Comparison of ENCODE assay signal across 25 cellular contexts in genomic region chr12:84435682-84436081, GRCh38.
"Had no signal": no experiment of that assay in that cellular context is flagged by ENCODE, and none has a peak within 500 bp of the region (broad histone marks: within the 10 kb centered on the region; RNA-seq: fewer than 3 reads in every experiment).

No MANE protein-coding gene starts in this region.

- H3K9me3 ChIP-seq: left ventricle myocardium inferior, mucosa of descending colon, ovary, right atrium auricular region, right lobe of liver, tibial nerve, uterus had no signal

- H3K4me3 ChIP-seq: left ventricle myocardium inferior, lung, mucosa of descending colon, ovary, right atrium auricular region, right lobe of liver, smooth muscle cell, tibial nerve, uterus had no signal

- H3K27ac Mint-ChIP-seq: naive thymus-derived CD4-positive, alpha-beta T cell; natural killer cell treated with Interleukin-12 subunit alpha and Interleukin-12 subunit beta and Interleukin-15 and Interleukin-18, amount 100 ng/mL, for 72 hours; stimulated activated memory B cell treated with anti-CD40 and anti-IgM and Interleukin-4, amounts not matched to agents 10 μg/mL and 1 μg/mL and 100 μg/mL, for 72 hours; stimulated activated naive CD8-positive, alpha-beta T cell treated with anti-CD3 and anti-CD28 coated beads, Interleukin-15, amount 100 ng/mL, for 72 hours; type B pancreatic cell had no signal

- H3K4me1 ChIP-seq: left ventricle myocardium inferior, right atrium auricular region, right lobe of liver, tibial nerve, uterus had no signal

- H3K27me3 ChIP-seq: ovary, right atrium auricular region, right lobe of liver, tibial nerve, uterus had no signal

- H3K4me1 Mint-ChIP-seq: naive thymus-derived CD4-positive, alpha-beta T cell; neural crest cell; stimulated activated memory B cell treated with anti-CD40 and anti-IgM and Interleukin-4, amounts not matched to agents 10 μg/mL and 1 μg/mL and 100 μg/mL, for 72 hours; stimulated activated naive CD8-positive, alpha-beta T cell treated with anti-CD3 and anti-CD28 coated beads, Interleukin-15, amount 100 ng/mL, for 72 hours had no signal

- H3K27ac ChIP-seq: left ventricle myocardium inferior, ovary, right atrium auricular region, right lobe of liver, tibial nerve, uterus had no signal

- H3K36me3 ChIP-seq: left ventricle myocardium inferior, ovary, right atrium auricular region, right lobe of liver, tibial nerve, uterus had no signal

- H3K9me3 Mint-ChIP-seq: neural crest cell, type B pancreatic cell had no signal

- ATAC-seq: mucosa of descending colon; naive thymus-derived CD4-positive, alpha-beta T cell; natural killer cell treated with Interleukin-12 subunit alpha and Interleukin-12 subunit beta and Interleukin-15 and Interleukin-18, amount 100 ng/mL, for 72 hours; right lobe of liver; stimulated activated naive CD8-positive, alpha-beta T cell treated with anti-CD3 and anti-CD28 coated beads, Interleukin-15, amount 100 ng/mL, for 72 hours had no signal

- H3K36me3 Mint-ChIP-seq: naive thymus-derived CD4-positive, alpha-beta T cell; stimulated activated memory B cell treated with anti-CD40 and anti-IgM and Interleukin-4, amounts not matched to agents 10 μg/mL and 1 μg/mL and 100 μg/mL, for 72 hours; type B pancreatic cell had no signal

- H3K27me3 Mint-ChIP-seq: naive thymus-derived CD4-positive, alpha-beta T cell; natural killer cell treated with Interleukin-12 subunit alpha and Interleukin-12 subunit beta and Interleukin-15 and Interleukin-18, amount 100 ng/mL, for 72 hours; progenitor cell of endocrine pancreas; stimulated activated memory B cell treated with anti-CD40 and anti-IgM and Interleukin-4, amounts not matched to agents 10 μg/mL and 1 μg/mL and 100 μg/mL, for 72 hours; stimulated activated naive CD8-positive, alpha-beta T cell treated with anti-CD3 and anti-CD28 coated beads, Interleukin-15, amount 100 ng/mL, for 72 hours; type B pancreatic cell had no signal

- H3K4me3 Mint-ChIP-seq: naive thymus-derived CD4-positive, alpha-beta T cell; natural killer cell treated with Interleukin-12 subunit alpha and Interleukin-12 subunit beta and Interleukin-15 and Interleukin-18, amount 100 ng/mL, for 72 hours; neural crest cell; stimulated activated memory B cell treated with anti-CD40 and anti-IgM and Interleukin-4, amounts not matched to agents 10 μg/mL and 1 μg/mL and 100 μg/mL, for 72 hours; stimulated activated naive CD8-positive, alpha-beta T cell treated with anti-CD3 and anti-CD28 coated beads, Interleukin-15, amount 100 ng/mL, for 72 hours; type B pancreatic cell had no signal

- DNase-seq: hippocampal formation; islet precursor cell; left ventricle myocardium inferior; midbrain; naive thymus-derived CD4-positive, alpha-beta T cell; ovary; right lobe of liver; stimulated activated CD4-positive, alpha-beta T cell treated with anti-CD3 and anti-CD28 coated beads, Interleukin-1b, Interleukin-23, amount 100 ng/mL, for 48 hours; stimulated activated CD4-positive, alpha-beta T cell treated with anti-CD3 and anti-CD28 coated beads, Interleukin-2, amount 100 ng/mL, for 48 hours; stimulated activated CD4-positive, alpha-beta T cell treated with anti-CD3 and anti-CD28 coated beads, Interleukin-4, amount 100 ng/mL, for 4 hours; stimulated activated CD8-positive, alpha-beta memory T cell treated with anti-CD3 and anti-CD28 coated beads, Interleukin-4, amount 100 ng/mL, for 48 hours; stimulated activated naive CD4-positive, alpha-beta T cell treated with Interleukin-2 at 50 U/mL for 16 hours; stimulated activated naive CD8-positive, alpha-beta T cell treated with anti-CD3 and anti-CD28 coated beads, Interleukin-15, amount 100 ng/mL, for 72 hours; substantia nigra; uterus had no signal
